ENCODE assay signal across 4 cellular contexts in genomic region chr6:133807531-133807930, GRCh38.
"Had no signal": no experiment of that assay in that cellular context is flagged by ENCODE, and none has a peak within 500 bp of the region (broad histone marks: within the 10 kb centered on the region; RNA-seq: fewer than 3 reads in every experiment).

No MANE protein-coding gene starts in this region.

- DNase-seq: H9, IMR-90 had no signal

- H3K27ac Mint-ChIP-seq: GM23338, H9 had no signal

- H3K4me3 ChIP-seq: GM23338, K562 had no signal

- H3K4me1 Mint-ChIP-seq: GM23338, H9 had no signal

- H3K4me3 Mint-ChIP-seq: GM23338, H9 had no signal
